ENCODE assay signal across 31 cellular contexts in the genomic region with DNA sequence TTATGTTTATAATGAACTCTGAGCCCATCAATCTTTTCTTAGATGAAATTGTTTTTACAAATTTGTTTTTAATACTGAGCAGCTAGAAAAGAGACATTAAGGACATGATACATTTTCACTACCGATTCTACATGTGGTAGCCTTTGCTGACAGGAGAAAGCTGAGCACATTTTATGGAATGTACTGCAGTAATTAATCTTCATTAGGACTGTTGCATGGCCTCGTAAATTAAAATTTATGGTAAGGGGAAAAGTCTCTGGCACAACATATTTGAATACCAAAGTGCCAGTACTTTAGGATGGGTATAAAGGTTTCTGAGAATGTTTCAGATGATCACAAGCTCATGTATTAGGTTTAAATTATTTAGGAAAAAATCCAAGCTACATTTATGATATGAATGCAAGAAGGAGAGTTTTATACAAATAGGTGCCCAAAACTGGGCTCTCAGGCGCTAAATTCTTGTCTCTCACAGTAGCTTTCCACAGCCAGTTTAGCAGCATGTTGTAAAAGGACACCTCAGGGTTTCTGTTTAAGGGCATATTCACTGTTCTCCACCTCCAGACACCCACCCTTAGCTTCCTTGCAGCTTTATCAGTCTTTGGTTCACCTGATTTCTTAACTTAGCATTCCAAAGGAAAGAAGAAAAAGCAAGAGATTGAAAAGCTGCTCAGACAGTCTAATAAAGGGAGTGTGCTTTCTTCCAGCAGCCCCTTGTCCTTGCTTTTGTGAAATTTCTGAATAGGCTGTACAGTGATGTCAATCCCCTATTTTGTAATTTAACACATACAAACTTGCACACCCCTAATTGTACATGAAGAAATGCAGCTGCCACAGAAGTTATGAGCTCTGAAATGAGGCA.
DNase-seq lines count a peak whose midpoint lies in the region; ATAC-seq, FAIRE-seq and TF ChIP-seq lines count a peak whose summit lies in the region.
"Had no signal": no experiment of that assay in that cellular context is flagged by ENCODE, and none has a peak within 500 bp of the region (broad histone marks: within the 10 kb centered on the region; RNA-seq: fewer than 3 reads in every experiment).

No MANE protein-coding gene starts in this region.

- H3K9me3 ChIP-seq in A549 (no peaks in the 10 kb centered on the region), HEK293 (ENCODE audit: control insufficient read depth, insufficient read depth, low read depth, low read length) (no peaks in the 10 kb centered on the region)
- H3K9me3 ChIP-seq: breast epithelium, left lung, thyroid gland had no signal

- H3K4me1 ChIP-seq in A549 (peaks cover 43% of the 10 kb centered on the region), HEK293 (ENCODE audit: control insufficient read depth, insufficient read depth, low read length) (no peaks in the 10 kb centered on the region), mesendoderm (ENCODE audit: control insufficient read depth, low read depth, low read length) (peaks cover 4% of the 10 kb centered on the region)
- H3K4me1 ChIP-seq: breast epithelium, left lung, thyroid gland had no signal

- 76% methylated on average over 3 of the region's 3 CpGs for WGBS in A549 (ENCODE audit: missing lambda C conversion rate)
- no CpG with 5 or more reads among the region's 3 CpGs for WGBS in mesendoderm (ENCODE audit: extremely low coverage, insufficient coverage, low lambda C conversion rate)

- POLR2A ChIA-PET in A549 (lab: Yijun Ruan, JAX) = no interaction called here
- POLR2A ChIA-PET in HEK293 (lab: Yijun Ruan, JAX) = no interaction called here

- H2BK15ac ChIP-seq in mesendoderm (replicated peaks; ENCODE audit: low read depth) = no peak overlapping the region

- DNase-seq in A549 (ENCODE audit: low read depth in 1 of 2, low spot score in 1 of 2) (no peak), bronchial epithelial cell (ENCODE audit: low read depth) (no peak), mesendoderm (peak; percentile 66), HCEC 1CT (no peak), SKM-1 treated with dmso at 0.1 percent for 144 hours (lab: John Stamatoyannopoulos, UW; ENCODE audit: unreplicated experiment) (no peak)
- DNase-seq: activated CD4-positive, alpha-beta T cell treated with anti-CD3 and anti-CD28 coated beads, Interleukin-2, amount 50 U/mL, for 4 hours; activated CD4-positive, CD25-positive, alpha-beta regulatory T cell; activated naive CD4-positive, alpha-beta T cell treated with anti-CD3 and anti-CD28 coated beads, Interleukin-2, amount 50 U/mL, for 16 hours; amniotic stem cell; cortex of kidney; effector memory CD8-positive, alpha-beta T cell; GF-D8; immature natural killer cell; left lung; naive B cell; NCI-H1694 treated with DMSO at 0.1 percent for 48 hours; NCI-H2171; NCI-H510A treated with DMSO at 0.1 percent for 48 hours; NK-92 treated with Interleukin-12 subunit alpha and Interleukin-12 subunit beta, amount 100 ng/mL, for 24 hours; PC-9; SHP77; thyroid gland had no signal

- H3K79me2 ChIP-seq in mesendoderm (ENCODE audit: control insufficient read depth, insufficient read depth, low read length) = no peaks in the 10 kb centered on the region

- H4K5ac ChIP-seq in mesendoderm (ENCODE audit: low read length) = peak overlapping the region; percentile 2

- H3K18ac ChIP-seq in mesendoderm (ENCODE audit: low read length) = peak overlapping the region; percentile 92

- H3K27me3 ChIP-seq in bronchial epithelial cell (ENCODE audit: control insufficient read depth, insufficient read depth, low read length) (no peaks in the 10 kb centered on the region), mesendoderm (ENCODE audit: insufficient read depth, low read length, poor library complexity) (no peaks in the 10 kb centered on the region)
- H3K27me3 ChIP-seq: breast epithelium, left lung, thyroid gland had no signal

- CTCF ChIA-PET in A549 (lab: Yijun Ruan, JAX) (interaction anchor here (1.2 kb wide), 1 partner anchor 12 kb away, joined by 7 read pairs; no protein-coding TSS in a partner anchor), HEK293 (lab: Yijun Ruan, JAX) (interaction anchor here (0.6 kb wide), 2 partner anchors 7 to 213 kb away, joined by 3 read pairs; no protein-coding TSS in a partner anchor)

- TF ChIP-seq POLR2A in A549 (IDR thresholded peaks at IDR 0.05; ENCODE audit: low read length) = no peak

- FAIRE-seq in A549 (lab: Jason Lieb, UNC) (no peak), bronchial epithelial cell (lab: Jason Lieb, UNC) (peak; percentile 43)
- FAIRE-seq: A204.1, frontal cortex had no signal

- no peak overlapping the region for H2BK5ac ChIP-seq in mesendoderm (ENCODE audit: low read length)

- no peak for TF ChIP-seq EP300 in A549 (IDR thresholded peaks at IDR 0.05)

- H4K8ac ChIP-seq in mesendoderm (ENCODE audit: low read depth, low read length) = peak overlapping the region; percentile 93

- TF ChIP-seq CTCF in A549 (IDR thresholded peaks at IDR 0.05) = no peak
- no peak for TF ChIP-seq CTCF in HEK293 (tag by site-specific recombination; IDR thresholded peaks at IDR 0.05)
- TF ChIP-seq CTCF in bronchial epithelial cell (IDR thresholded peaks at IDR 0.05; ENCODE audit: insufficient read depth, low read length, severe bottlenecking) = no peak

- no peak overlapping the region for H2AK5ac ChIP-seq in mesendoderm (ENCODE audit: low read length)

- ATAC-seq in A549 (no peak), GM18873 (IDR thresholded peaks at IDR 0.05; ENCODE audit: low FRiP score, unreplicated experiment) (no peak), GM19455 (IDR thresholded peaks at IDR 0.05; ENCODE audit: unreplicated experiment) (no peak)
- ATAC-seq: effector memory CD8-positive, alpha-beta T cell; esophagus mucosa; left lung had no signal

- H3K4ac ChIP-seq in mesendoderm (ENCODE audit: low read depth, low read length) = peak overlapping the region; percentile 36

- no peak overlapping the region for H3K23ac ChIP-seq in mesendoderm (ENCODE audit: low read length)

- H3K56ac ChIP-seq in mesendoderm (ENCODE audit: low read length) = peak overlapping the region; percentile 36

- no peak for TF ChIP-seq RAD21 in A549 (conservative IDR thresholded peaks at IDR 0.05 in 1 of 2, IDR thresholded peaks at IDR 0.05 in 1 of 2)

- H3K36me3 ChIP-seq in HEK293 (ENCODE audit: control insufficient read depth in 2 of 2, insufficient read depth in 1 of 2, low read length in 2 of 2) (no peaks in the 10 kb centered on the region), bronchial epithelial cell (ENCODE audit: control insufficient read depth, insufficient read depth, low read length) (no peaks in the 10 kb centered on the region), mesendoderm (ENCODE audit: control insufficient read depth, insufficient read depth, low read length) (no peaks in the 10 kb centered on the region)
- H3K36me3 ChIP-seq: breast epithelium, left lung, thyroid gland had no signal

- H3K27ac ChIP-seq in A549 (peak overlapping the region; percentile 91 to 92), HEK293 (ENCODE audit: extremely low read depth, low read depth, low read length) (no peak overlapping the region), mesendoderm (ENCODE audit: low read depth, low read length) (peak overlapping the region; percentile 43)
- H3K27ac ChIP-seq: breast epithelium, HL-60, left lung, PC-9, skin epidermis, thyroid gland had no signal

- H3K4me2 ChIP-seq in A549 (peak overlapping the region; percentile 18; the same call in 1 of the 3 replicates), mesendoderm (ENCODE audit: low read length) (no peak overlapping the region)
- H3K4me2 ChIP-seq: PC-9 had no signal

- H3K79me1 ChIP-seq in mesendoderm (ENCODE audit: low read length) = no peaks in the 10 kb centered on the region

- peak overlapping the region; percentile 92 for H2BK120ac ChIP-seq in mesendoderm (ENCODE audit: low read depth, low read length)

- H3K4me3 ChIP-seq in A549 = no peak overlapping the region
- no peak overlapping the region for H3K4me3 ChIP-seq in HEK293 (ENCODE audit: low read depth, low read length)
- no peak overlapping the region for H3K4me3 ChIP-seq in bronchial epithelial cell (ENCODE audit: low read depth, low read length)
- H3K4me3 ChIP-seq in mesendoderm (ENCODE audit: low read length) = no peak overlapping the region
- H3K4me3 ChIP-seq: breast epithelium, left lung, PC-9, skin epidermis, thyroid gland had no signal

- no peak overlapping the region for H3K9ac ChIP-seq in mesendoderm (ENCODE audit: low read length)

TF ChIP-seq in A549, 52 proteins besides CTCF, POLR2A, EP300 and RAD21:
- TF ChIP-seq, protein P1, sequence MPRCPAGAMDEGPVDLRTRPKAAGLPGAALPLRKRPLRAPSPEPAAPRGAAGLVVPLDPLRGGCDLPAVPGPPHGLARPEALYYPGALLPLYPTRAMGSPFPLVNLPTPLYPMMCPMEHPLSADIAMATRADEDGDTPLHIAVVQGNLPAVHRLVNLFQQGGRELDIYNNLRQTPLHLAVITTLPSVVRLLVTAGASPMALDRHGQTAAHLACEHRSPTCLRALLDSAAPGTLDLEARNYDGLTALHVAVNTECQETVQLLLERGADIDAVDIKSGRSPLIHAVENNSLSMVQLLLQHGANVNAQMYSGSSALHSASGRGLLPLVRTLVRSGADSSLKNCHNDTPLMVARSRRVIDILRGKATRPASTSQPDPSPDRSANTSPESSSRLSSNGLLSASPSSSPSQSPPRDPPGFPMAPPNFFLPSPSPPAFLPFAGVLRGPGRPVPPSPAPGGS (IDR thresholded peaks at IDR 0.05) = no peak
- TF ChIP-seq HOXB13 (CRISPR knock-in tag; IDR thresholded peaks at IDR 0.05; ENCODE audit: low read depth) = no peak
- no peak for TF ChIP-seq TP53 (CRISPR knock-in tag; IDR thresholded peaks at IDR 0.05)

TF ChIP-seq in HEK293, 187 proteins besides CTCF, POLR2A, EP300 and RAD21 (continues in another document):
- TF ChIP-seq, protein P2, sequence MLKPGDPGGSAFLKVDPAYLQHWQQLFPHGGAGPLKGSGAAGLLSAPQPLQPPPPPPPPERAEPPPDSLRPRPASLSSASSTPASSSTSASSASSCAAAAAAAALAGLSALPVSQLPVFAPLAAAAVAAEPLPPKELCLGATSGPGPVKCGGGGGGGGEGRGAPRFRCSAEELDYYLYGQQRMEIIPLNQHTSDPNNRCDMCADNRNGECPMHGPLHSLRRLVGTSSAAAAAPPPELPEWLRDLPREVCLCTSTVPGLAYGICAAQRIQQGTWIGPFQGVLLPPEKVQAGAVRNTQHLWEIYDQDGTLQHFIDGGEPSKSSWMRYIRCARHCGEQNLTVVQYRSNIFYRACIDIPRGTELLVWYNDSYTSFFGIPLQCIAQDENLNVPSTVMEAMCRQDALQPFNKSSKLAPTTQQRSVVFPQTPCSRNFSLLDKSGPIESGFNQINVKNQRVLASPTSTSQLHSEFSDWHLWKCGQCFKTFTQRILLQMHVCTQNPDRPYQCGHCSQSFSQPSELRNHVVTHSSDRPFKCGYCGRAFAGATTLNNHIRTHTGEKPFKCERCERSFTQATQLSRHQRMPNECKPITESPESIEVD (tag by site-specific recombination; IDR thresholded peaks at IDR 0.05) = peak; percentile 59
- TF ChIP-seq ZNF24 (tag by site-specific recombination; IDR thresholded peaks at IDR 0.05) (no peak), ZBTB8A (tag by site-specific recombination; IDR thresholded peaks at IDR 0.05) (peak; percentile 51), MZF1 (tag by site-specific recombination; IDR thresholded peaks at IDR 0.05; ENCODE audit: borderline replicate concordance) (no peak)
